23 cellular contexts compared by ENCODE assay signal in genomic region chr6:158774734-158775449, GRCh38. TPM values are rescaled to one million over a fixed set of nuclear protein-coding genes. Genes with fewer than 3 reads are reported as not detected.
DNase-seq lines count a peak whose midpoint lies in the region; ATAC-seq and TF ChIP-seq lines count a peak whose summit lies in the region.
"Had no signal": no experiment of that assay in that cellular context is flagged by ENCODE, and none has a peak within 500 bp of the region (broad histone marks: within the 10 kb centered on the region; RNA-seq: fewer than 3 reads in every experiment).

No MANE protein-coding gene starts in this region.

- H3K9me3 Mint-ChIP-seq in T-cell, result no peaks in the 10 kb centered on the region
- H3K9me3 Mint-ChIP-seq: neural progenitor cell had no signal

- H3K4me3 ChIP-seq in right cardiac atrium (ENCODE audit: low read length) (no peak overlapping the region), hepatocyte (no peak overlapping the region), transverse colon (no peak overlapping the region), Karpas-422 (ENCODE audit: low read length) (no peak overlapping the region)
- H3K4me3 ChIP-seq: esophagus muscularis mucosa, mucosa of descending colon, neural progenitor cell, prostate gland had no signal

- peaks cover 56 to 72% (median 70%) of the 10 kb centered on the region in 3 donors for H3K4me1 Mint-ChIP-seq in T-cell

- H3K27ac ChIP-seq in right cardiac atrium (ENCODE audit: low read length), result no peak overlapping the region
- H3K27ac ChIP-seq in hepatocyte, result peak overlapping the region; percentile 95
- H3K27ac ChIP-seq in transverse colon, result peak overlapping the region in 3 of 4 donors; percentile 81 to 87 (median 83)
- H3K27ac ChIP-seq in Karpas-422 (ENCODE audit: low read length), result no peak overlapping the region
- H3K27ac ChIP-seq: brain microvascular endothelial cell, esophagus muscularis mucosa, neural progenitor cell had no signal

- H3K27me3 Mint-ChIP-seq in T-cell, result no peaks in the 10 kb centered on the region

- TF ChIP-seq POLR2A in transverse colon (IDR thresholded peaks at IDR 0.05), result no peak

- CTCF ChIA-PET in T-cell (lab: Charles Lee), result interaction anchor here in 1 of 2 donors (0.6 kb wide), 2 partner anchors 131 to 202 kb away, joined by 3 to 4 read pairs; no protein-coding TSS in a partner anchor

- H3K36me3 Mint-ChIP-seq in T-cell, result peaks cover 77% of the 10 kb centered on the region

- H3K4me2 ChIP-seq in hepatocyte (no peak overlapping the region), Karpas-422 (ENCODE audit: low read depth, low read length, poor library complexity, severe bottlenecking) (no peak overlapping the region)
- H3K4me2 ChIP-seq: neural progenitor cell had no signal

- TF ChIP-seq CTCF in hepatocyte (IDR thresholded peaks at IDR 0.05; ENCODE audit: poor library complexity) (no peak), transverse colon (IDR thresholded peaks at IDR 0.05) (no peak)

- H3K9me2 ChIP-seq in hepatocyte (replicated peaks; ENCODE audit: insufficient read depth), result no peaks in the 10 kb centered on the region
- no peaks in the 10 kb centered on the region for H3K9me2 ChIP-seq in Karpas-422 (replicated peaks; ENCODE audit: insufficient read depth, low read length)

- peak; percentile 7 for DNase-seq in left ventricle myocardium superior
- DNase-seq in right cardiac atrium, result no peak
- no peak for DNase-seq in T-cell
- DNase-seq in hepatocyte (ENCODE audit: low spot score), result peak; percentile 3
- DNase-seq in transverse colon, result no peak
- DNase-seq in Karpas-422, result no peak
- DNase-seq in NCI-H526 treated with DMSO at 0.1 percent for 48 hours (lab: John Stamatoyannopoulos, UW), result no peak
- DNase-seq: activated CD4-positive, alpha-beta T cell treated with anti-CD3 and anti-CD28 coated beads, Interleukin-2, amount 50 U/mL, for 4 hours; BE2C; brain microvascular endothelial cell; effector CD8-positive, alpha-beta T cell; foreskin melanocyte; hippocampal formation; NCI-H1694 treated with DMSO at 0.1 percent for 48 hours; NCI-H2227 treated with DMSO at 0.1 percent for 48 hours; NCI-H774; stimulated activated CD8-positive, alpha-beta memory T cell treated with anti-CD3 and anti-CD28 coated beads, Interleukin-4, amount 100 ng/mL, for 48 hours; T1000 had no signal

- POLR2A ChIA-PET in T-cell (lab: Charles Lee), result interaction anchor here (0.5 to 1.2 kb wide), 6 partner anchors 9 to 516 kb away, joined by 3 to 6 read pairs (median 4); no protein-coding TSS in a partner anchor

- intact Hi-C loops in left ventricle myocardium superior (cut with micrococcal nuclease), result no loop called here
- intact Hi-C loops in right cardiac atrium (cut with DNase I), result no loop called here
- intact Hi-C loops in transverse colon (cut with DNase I; ENCODE audit: low total_unique reads), result no loop called here

- no peak for ATAC-seq in left ventricle myocardium superior
- ATAC-seq in right cardiac atrium, result no peak
- no peak for ATAC-seq in T-cell (replicated peaks in 1 of 4)
- no peak for ATAC-seq in HG02678 (IDR thresholded peaks at IDR 0.05; ENCODE audit: unreplicated experiment)
- ATAC-seq: mucosa of descending colon had no signal

- H3K27ac Mint-ChIP-seq in T-cell, result peak overlapping the region; percentile 22 to 74
- H3K27ac Mint-ChIP-seq: neural progenitor cell had no signal

- in situ Hi-C loops in transverse colon (cut with MboI; ENCODE audit: low pct_ligation_motif_present in 1 of 4, low pct_unique_long_range_greater_than_20kb in 1 of 4, low sequenced_read_pairs in 3 of 4), result no loop called here

- H4K20me1 ChIP-seq in hepatocyte (ENCODE audit: insufficient read depth, poor library complexity, severe bottlenecking) (peaks cover 33% of the 10 kb centered on the region), Karpas-422 (ENCODE audit: insufficient read depth, low read depth, low read length) (peaks cover 39% of the 10 kb centered on the region)

- H3K4me1 ChIP-seq in right cardiac atrium (ENCODE audit: control insufficient read depth, insufficient read depth, low read length) (peaks cover 4% of the 10 kb centered on the region), hepatocyte (ENCODE audit: insufficient read depth) (peaks cover 17% of the 10 kb centered on the region), transverse colon (peaks cover 13 to 51% (median 35%) of the 10 kb centered on the region in 4 donors), Karpas-422 (ENCODE audit: low read length) (no peaks in the 10 kb centered on the region)
- H3K4me1 ChIP-seq: BE2C, neural progenitor cell had no signal

- H3K27me3 ChIP-seq in right cardiac atrium (ENCODE audit: control insufficient read depth, insufficient read depth) (no peaks in the 10 kb centered on the region), hepatocyte (no peaks in the 10 kb centered on the region), transverse colon (no peaks in the 10 kb centered on the region), Karpas-422 (ENCODE audit: low read length) (no peaks in the 10 kb centered on the region)
- H3K27me3 ChIP-seq: BE2C, brain microvascular endothelial cell, esophagus muscularis mucosa, neural progenitor cell had no signal

- H3K9me3 ChIP-seq in right cardiac atrium (ENCODE audit: control insufficient read depth, low read length) (no peaks in the 10 kb centered on the region), hepatocyte (ENCODE audit: low read depth) (no peaks in the 10 kb centered on the region), transverse colon (no peaks in the 10 kb centered on the region), Karpas-422 (ENCODE audit: low read length) (no peaks in the 10 kb centered on the region)
- H3K9me3 ChIP-seq: BE2C, esophagus muscularis mucosa, mucosa of descending colon, prostate gland had no signal

- H2AFZ ChIP-seq in hepatocyte, result no peak overlapping the region
- H2AFZ ChIP-seq in Karpas-422 (ENCODE audit: low read length), result no peak overlapping the region
- H2AFZ ChIP-seq: neural progenitor cell had no signal

- 91% methylated on average over 17 of the region's 17 CpGs for WGBS in right cardiac atrium
- WGBS in hepatocyte (ENCODE audit: low lambda C conversion rate, missing lambda C conversion rate), result 90% methylated on average over 17 of the region's 17 CpGs
- 90 to 94% methylated on average over 10 to 17 of the region's 17 CpGs for WGBS in transverse colon (ENCODE audit: low coverage in 1 of 2), 2 donors

- peak overlapping the region in 1 of 3 donors; percentile 3 for H3K4me3 Mint-ChIP-seq in T-cell
- H3K4me3 Mint-ChIP-seq: neural progenitor cell had no signal

- H3K36me3 ChIP-seq in hepatocyte (replicated peaks; ENCODE audit: insufficient read depth, low read depth), result peaks cover 10% of the 10 kb centered on the region
- peaks cover 0 to 30% (median 11%) of the 10 kb centered on the region in 4 donors for H3K36me3 ChIP-seq in transverse colon
- peaks cover 76% of the 10 kb centered on the region for H3K36me3 ChIP-seq in Karpas-422 (ENCODE audit: insufficient read depth, low read length)
- H3K36me3 ChIP-seq: neural progenitor cell had no signal

- no peak overlapping the region for H3K9ac ChIP-seq in Karpas-422 (ENCODE audit: low read length)
- H3K9ac ChIP-seq: neural progenitor cell had no signal

- H3K79me2 ChIP-seq in hepatocyte (peaks cover 88% of the 10 kb centered on the region), Karpas-422 (ENCODE audit: low read length) (peaks cover 8% of the 10 kb centered on the region)

- no peak for TF ChIP-seq EP300 in transverse colon (IDR thresholded peaks at IDR 0.05; ENCODE audit: low read depth)

RNA-seq across cellular contexts. Expression of gene EZR, which starts 44.3 kb away (rescaled TPM):
- total RNA-seq in left ventricle myocardium superior (195 TPM), right cardiac atrium (100 to 1,000 TPM; 192 to 261 (median 244) TPM), T-cell (100 to 1,000 TPM; 176 to 286 (median 272) TPM), hepatocyte (395 and 399 TPM in 2 replicates), transverse colon (100 to 1,000 TPM; 149 to 430 (median 319) TPM)
- polyA plus RNA-seq in right cardiac atrium (178 TPM), hepatocyte (616 and 623 TPM in 2 replicates)
- 88.5 and 185 TPM in 2 replicates for total RNA-seq in Karpas-422 (2014; rRNA removed; shearing (Covaris generic); ENCODE audit: low replicate concordance)

Comparison
In these comparisons a context has a peak if more than half of its experiments do, and no peak if none do; other contexts are left out.
1. DNase-seq: peak in left ventricle myocardium superior (single experiment) and hepatocyte (single experiment); none in right cardiac atrium (0 of 3), T-cell (0 of 34), transverse colon (single experiment), Karpas-422 (single experiment) and NCI-H526 treated with DMSO at 0.1 percent for 48 hours (single experiment).
2. H3K27ac ChIP-seq: peak in hepatocyte (single experiment) and transverse colon (3 of 4); none in right cardiac atrium (single experiment) and Karpas-422 (single experiment).